9 cellular contexts compared by ENCODE assay signal in genomic region chr7:69739182-69739581, GRCh38.
DNase-seq lines count a peak whose midpoint lies in the region; ATAC-seq and TF ChIP-seq lines count a peak whose summit lies in the region.
"Had no signal": no experiment of that assay in that cellular context is flagged by ENCODE, and none has a peak within 500 bp of the region (broad histone marks: within the 10 kb centered on the region; RNA-seq: fewer than 3 reads in every experiment).

No MANE protein-coding gene starts in this region.

- H3K36me3 Mint-ChIP-seq in activated T-helper 17 cell treated with anti-CD3 and anti-CD28 coated beads, Interleukin-2, amount 50 U/mL, for 72 hours (ENCODE audit: low read depth) = no peaks in the 10 kb centered on the region
- H3K36me3 Mint-ChIP-seq in CD14-positive monocyte = no peaks in the 10 kb centered on the region
- H3K36me3 Mint-ChIP-seq in HFFc6 (ENCODE audit: low read depth) = no peaks in the 10 kb centered on the region

- no peak overlapping the region for H3K4me3 ChIP-seq in right atrium auricular region
- H3K4me3 ChIP-seq: transverse colon had no signal

- DNase-seq in stimulated activated naive CD4-positive, alpha-beta T cell treated with Interleukin-2 at 50 U/mL for 16 hours (lab: John Stamatoyannopoulos, UW) = peak; percentile 1
- no peak for DNase-seq in stimulated activated naive CD4-positive, alpha-beta T cell (lab: John Stamatoyannopoulos, UW)
- no peak for DNase-seq in NCI-H524 (lab: John Stamatoyannopoulos, UW)
- no peak for DNase-seq in CD14-positive monocyte (ENCODE audit: low spot score)
- no peak for DNase-seq in HFFc6
- DNase-seq in right atrium auricular region (ENCODE audit: low spot score) = no peak
- DNase-seq: transverse colon had no signal

- H3K27ac ChIP-seq in right atrium auricular region = no peak overlapping the region
- H3K27ac ChIP-seq: transverse colon had no signal

- no peaks in the 10 kb centered on the region for H3K36me3 ChIP-seq in right atrium auricular region
- H3K36me3 ChIP-seq: transverse colon had no signal

- TF ChIP-seq CTCF in CD14-positive monocyte (IDR thresholded peaks at IDR 0.05) (no peak), HFFc6 (IDR thresholded peaks at IDR 0.05) (no peak), right atrium auricular region (IDR thresholded peaks at IDR 0.05) (no peak)

- peaks cover 0 to 22% of the 10 kb centered on the region in 2 donors for H3K4me1 ChIP-seq in right atrium auricular region

- no peaks in the 10 kb centered on the region for H3K4me1 Mint-ChIP-seq in activated T-helper 17 cell treated with anti-CD3 and anti-CD28 coated beads, Interleukin-2, amount 50 U/mL, for 72 hours
- H3K4me1 Mint-ChIP-seq in CD14-positive monocyte = peaks cover 3% of the 10 kb centered on the region
- H3K4me1 Mint-ChIP-seq in HFFc6 (ENCODE audit: low read depth) = no peaks in the 10 kb centered on the region

- H3K27ac Mint-ChIP-seq in activated T-helper 17 cell treated with anti-CD3 and anti-CD28 coated beads, Interleukin-2, amount 50 U/mL, for 72 hours = no peak overlapping the region
- H3K27ac Mint-ChIP-seq in CD14-positive monocyte (no peak overlapping the region), HFFc6 (no peak overlapping the region)

- ATAC-seq in HG02973 (IDR thresholded peaks at IDR 0.05; ENCODE audit: unreplicated experiment) = peak; percentile 59
- peak; percentile 93 for ATAC-seq in activated T-helper 17 cell treated with anti-CD3 and anti-CD28 coated beads, Interleukin-2, amount 50 U/mL, for 72 hours (replicated peaks)

- no peaks in the 10 kb centered on the region for H3K27me3 ChIP-seq in right atrium auricular region
- H3K27me3 ChIP-seq: transverse colon had no signal

- no peak overlapping the region for H3K4me3 Mint-ChIP-seq in activated T-helper 17 cell treated with anti-CD3 and anti-CD28 coated beads, Interleukin-2, amount 50 U/mL, for 72 hours
- no peak overlapping the region for H3K4me3 Mint-ChIP-seq in CD14-positive monocyte
- H3K4me3 Mint-ChIP-seq in HFFc6 = no peak overlapping the region

- H3K9me3 Mint-ChIP-seq in activated T-helper 17 cell treated with anti-CD3 and anti-CD28 coated beads, Interleukin-2, amount 50 U/mL, for 72 hours = no peaks in the 10 kb centered on the region
- H3K9me3 Mint-ChIP-seq in CD14-positive monocyte (no peaks in the 10 kb centered on the region), HFFc6 (peaks cover 57% of the 10 kb centered on the region)

- intact Hi-C loops in CD14-positive monocyte (cut with micrococcal nuclease) = no loop called here

- H3K27me3 Mint-ChIP-seq in activated T-helper 17 cell treated with anti-CD3 and anti-CD28 coated beads, Interleukin-2, amount 50 U/mL, for 72 hours = peaks cover 3% of the 10 kb centered on the region
- H3K27me3 Mint-ChIP-seq in CD14-positive monocyte (ENCODE audit: low read depth in 3 of 3) = peaks cover 0 to 2% (median 0%) of the 10 kb centered on the region in 3 donors
- H3K27me3 Mint-ChIP-seq in HFFc6 (ENCODE audit: insufficient read depth) = no peaks in the 10 kb centered on the region

- H3K9me3 ChIP-seq in right atrium auricular region = no peaks in the 10 kb centered on the region
- H3K9me3 ChIP-seq: transverse colon had no signal
